ENCODE assay signal across 9 cellular contexts in genomic region chr6:17962436-17963031, GRCh38. TPM values are rescaled to one million over a fixed set of nuclear protein-coding genes. Genes with fewer than 3 reads are reported as not detected.
DNase-seq lines count a peak whose midpoint lies in the region; ATAC-seq, FAIRE-seq and TF ChIP-seq lines count a peak whose summit lies in the region.
"Had no signal": no experiment of that assay in that cellular context is flagged by ENCODE, and none has a peak within 500 bp of the region (broad histone marks: within the 10 kb centered on the region; RNA-seq: fewer than 3 reads in every experiment).

No MANE protein-coding gene starts in this region.

- peak in 1 of 2 experiments; percentile 16 for DNase-seq in A549 (ENCODE audit: low read depth in 1 of 2, low spot score in 1 of 2)
- peak; percentile 99 for DNase-seq in M059J (ENCODE audit: low read depth)
- peak; percentile 53 to 75 for DNase-seq in breast epithelium (ENCODE audit: low spot score in 2 of 2)
- DNase-seq in kidney tubule cell (ENCODE audit: low spot score) = peak; percentile 22
- DNase-seq in NCI-H1092 treated with DMSO at 0.1 percent for 48 hours (lab: John Stamatoyannopoulos, UW) = no peak
- DNase-seq in NOMO-1 treated with dmso at 0.1 percent for 144 hours (lab: John Stamatoyannopoulos, UW; ENCODE audit: unreplicated experiment) = no peak
- DNase-seq in superior temporal gyrus (ENCODE audit: extremely low spot score) = no peak
- DNase-seq in central memory CD4-positive, alpha-beta T cell = no peak

- H3K4me1 ChIP-seq in A549 (peaks cover 28% of the 10 kb centered on the region; the same call in 2 of the 3 replicates), breast epithelium (peaks cover 0 to 10% of the 10 kb centered on the region in 2 donors)

- ATAC-seq in A549 = peak; percentile 34 to 68; a peak in 3 of 6 replicates

- no peaks in the 10 kb centered on the region for H3K9me3 ChIP-seq in A549
- no peaks in the 10 kb centered on the region for H3K9me3 ChIP-seq in breast epithelium

- intact Hi-C loops in breast epithelium (cut with DNase I; ENCODE audit: low total_unique reads) = no loop called here

- H3K27me3 ChIP-seq in breast epithelium = no peaks in the 10 kb centered on the region

- H3K4me2 ChIP-seq in A549 = no peak overlapping the region

- WGBS in A549 (ENCODE audit: missing lambda C conversion rate) = 84% methylated on average over 6 of the region's 6 CpGs

- no peak for TF ChIP-seq EP300 in A549 (IDR thresholded peaks at IDR 0.05)

- H3K27ac ChIP-seq in A549 = peak overlapping the region in 1 of 2 experiments; percentile 55; a peak in 2 of 6 replicates
- H3K27ac ChIP-seq in breast epithelium = peak overlapping the region; percentile 58 to 73
- H3K27ac ChIP-seq: C4-2B had no signal

- POLR2A ChIA-PET in A549 (lab: Yijun Ruan, JAX) = no interaction called here

- no peak for TF ChIP-seq POLR2A in A549 (IDR thresholded peaks at IDR 0.05; ENCODE audit: low read length)
- TF ChIP-seq POLR2A in breast epithelium (IDR thresholded peaks at IDR 0.05) = no peak

- no peak for FAIRE-seq in A549 (lab: Jason Lieb, UNC)

- H3K4me3 ChIP-seq in A549 = no peak overlapping the region
- peak overlapping the region in 1 of 3 donors; percentile 41 for H3K4me3 ChIP-seq in breast epithelium

- H3K36me3 ChIP-seq in breast epithelium = no peaks in the 10 kb centered on the region

- no peak for TF ChIP-seq RAD21 in A549 (conservative IDR thresholded peaks at IDR 0.05 in 1 of 2, IDR thresholded peaks at IDR 0.05 in 1 of 2)

- TF ChIP-seq CTCF in A549 (IDR thresholded peaks at IDR 0.05) (no peak), breast epithelium (IDR thresholded peaks at IDR 0.05) (no peak)

- CTCF ChIA-PET in A549 (lab: Yijun Ruan, JAX) = no interaction called here

TF ChIP-seq in A549, 52 proteins besides CTCF, POLR2A, EP300 and RAD21:
- TF ChIP-seq HOXB13 (CRISPR knock-in tag; IDR thresholded peaks at IDR 0.05; ENCODE audit: low read depth) (no peak), KDM1A (IDR thresholded peaks at IDR 0.05; ENCODE audit: low read depth) (no peak), USF2 (IDR thresholded peaks at IDR 0.05) (no peak), CEBPB (IDR thresholded peaks at IDR 0.05) (no peak), EHF (CRISPR knock-in tag; IDR thresholded peaks at IDR 0.05) (no peak), HOXB5 (CRISPR knock-in tag; IDR thresholded peaks at IDR 0.05) (no peak), ZC3H11A (IDR thresholded peaks at IDR 0.05) (no peak), TP53 (CRISPR knock-in tag; IDR thresholded peaks at IDR 0.05) (no peak)

RNA-seq across cellular contexts. Expression of gene KIF13A, which starts 24.9 kb away (rescaled TPM):
- polyA plus RNA-seq in A549 (2011; rRNA removed) = 38.4 and 39.4 TPM in 2 replicates
- 14.4 and 16.7 TPM in 2 replicates for polyA plus RNA-seq in A549 (2012; cell fraction: cytosol; rRNA removed)
- 9.6 and 14.6 TPM in 2 replicates for polyA plus RNA-seq in A549 (2012; cell fraction: nucleus; rRNA removed)
- 28.3 to 30.2 TPM (median 28.6 TPM) in 3 replicates for polyA plus RNA-seq in A549 (2017; fragmentation: RNase III; extraction: RNeasy Plus Mini Kit Qiagen cat#74134 plus additional on column Dnase treatment)
- 40.1 and 42.6 TPM in 2 replicates for polyA minus RNA-seq in A549 (2011; rRNA and poly(A)+ RNA removed)
- total RNA-seq in M059J (2014; rRNA removed; shearing (Covaris generic)) = 27.2 and 60.1 TPM in 2 replicates
- total RNA-seq in breast epithelium = 10 to 100 TPM; 40.0 to 60.4 (median 49.6) TPM

Comparison
In these comparisons a context has a peak if more than half of its experiments do, and no peak if none do; other contexts are left out.
1. DNase-seq: peak in M059J (single experiment), breast epithelium (2 of 2) and kidney tubule cell (single experiment); none in NCI-H1092 treated with DMSO at 0.1 percent for 48 hours (single experiment), NOMO-1 treated with dmso at 0.1 percent for 144 hours (single experiment), superior temporal gyrus (single experiment) and central memory CD4-positive, alpha-beta T cell (single experiment).